Comparison of ENCODE assay signal across 30 cellular contexts in genomic region chr19:29554149-29554548, GRCh38. TPM values are rescaled to one million over a fixed set of nuclear protein-coding genes. Genes with fewer than 3 reads are reported as not detected.
"Had no signal": no experiment of that assay in that cellular context is flagged by ENCODE, and none has a peak within 500 bp of the region (broad histone marks: within the 10 kb centered on the region; RNA-seq: fewer than 3 reads in every experiment).

No MANE protein-coding gene starts in this region.

- H3K27me3 ChIP-seq: suprapubic skin, testis, thyroid gland, tibial nerve, transverse colon, upper lobe of left lung, upper lobe of right lung, uterus, vagina had no signal

- DNase-seq: stimulated activated CD4-positive, alpha-beta T cell treated with anti-CD3 and anti-CD28 coated beads, Interleukin-2, amount 100 ng/mL, for 48 hours; stimulated activated CD4-positive, alpha-beta T cell treated with anti-CD3 and anti-CD28 coated beads, Interleukin-4, amount 100 ng/mL, for 1 hour; stimulated activated CD4-positive, alpha-beta T cell treated with anti-CD3 and anti-CD28 coated beads, Interleukin-4, amount 100 ng/mL, for 24 hours; stimulated activated CD4-positive, alpha-beta T cell treated with anti-CD3 and anti-CD28 coated beads, Interleukin-4, amount 100 ng/mL, for 4 hours; stimulated activated CD8-positive, alpha-beta memory T cell treated with anti-CD3 and anti-CD28 coated beads, Interleukin-4, amount 100 ng/mL, for 48 hours; stimulated activated naive B cell treated with anti-CD40 and anti-IgM and Interleukin-4, amounts not matched to agents 10 μg/mL and 1 μg/mL and 100 μg/mL, for 72 hours; stimulated activated naive CD4-positive, alpha-beta T cell; stimulated activated naive CD4-positive, alpha-beta T cell treated with Interleukin-2 at 50 U/mL for 16 hours; stimulated activated naive CD8-positive, alpha-beta T cell treated with anti-CD3 and anti-CD28 coated beads, Interleukin-15, amount 100 ng/mL, for 72 hours; stimulated activated naive CD8-positive, alpha-beta T cell treated with anti-CD3 and anti-CD28 coated beads, Interleukin-15, Interleukin-2, amounts not matched to agents 100 U/mL and 50 U/mL, for 24 hours; stomach; substantia nigra; testis; thyroid gland; tibial artery; transverse colon; trophoblast cell; upper lobe of left lung; upper lobe of right lung; uterus had no signal

- ATAC-seq: stimulated activated effector memory CD8-positive, alpha-beta T cell treated with anti-CD3 and anti-CD28 coated beads, Interleukin-12 subunit alpha, Interleukin-12 subunit beta, amount 100 ng/mL, for 72 hours; stimulated activated memory B cell treated with anti-CD40 and anti-IgM and Interleukin-4, amounts not matched to agents 10 μg/mL and 1 μg/mL and 100 μg/mL, for 72 hours; stimulated activated naive B cell treated with anti-CD40 and anti-IgM and Interleukin-4, amounts not matched to agents 10 μg/mL and 1 μg/mL and 100 μg/mL, for 72 hours; stimulated activated naive CD8-positive, alpha-beta T cell treated with anti-CD3 and anti-CD28 coated beads, Interleukin-15, amount 100 ng/mL, for 72 hours; stimulated activated naive CD8-positive, alpha-beta T cell treated with anti-CD3 and anti-CD28 coated beads, Interleukin-15, Interleukin-2, amounts not matched to agents 100 U/mL and 50 U/mL, for 24 hours; upper lobe of right lung had no signal

- FAIRE-seq: urothelium cell line had no signal

- H3K9me3 ChIP-seq: testis, thyroid gland, upper lobe of right lung had no signal

- H3K27ac ChIP-seq: stomach, suprapubic skin, testis, thoracic aorta, thyroid gland, tibial artery, tibial nerve, transverse colon, upper lobe of left lung, upper lobe of right lung, uterus, vagina had no signal

- H3K4me3 ChIP-seq: stomach, suprapubic skin, testis, thoracic aorta, thyroid gland, tibial artery, tibial nerve, transverse colon, upper lobe of left lung, upper lobe of right lung, uterus, vagina had no signal

- H3K36me3 ChIP-seq: stomach, suprapubic skin, thoracic aorta, thyroid gland, tibial artery, tibial nerve, transverse colon, upper lobe of left lung, upper lobe of right lung, uterus, vagina had no signal

- H3K4me1 ChIP-seq: stomach, suprapubic skin, testis, thyroid gland, tibial artery, tibial nerve, transverse colon, upper lobe of left lung, upper lobe of right lung, uterus, vagina had no signal

RNA-seq across cellular contexts. Expression of gene VSTM2B, which starts 28.4 kb away (rescaled TPM):
- total RNA-seq: stomach, subcutaneous adipose tissue, suprapubic skin, thoracic aorta, thyroid gland, tibial nerve, transverse colon, upper lobe of left lung, upper lobe of right lung, ureter, urinary bladder, uterus had no signal
- polyA plus RNA-seq: stomach, urinary bladder had no signal
